In the genomic region with DNA sequence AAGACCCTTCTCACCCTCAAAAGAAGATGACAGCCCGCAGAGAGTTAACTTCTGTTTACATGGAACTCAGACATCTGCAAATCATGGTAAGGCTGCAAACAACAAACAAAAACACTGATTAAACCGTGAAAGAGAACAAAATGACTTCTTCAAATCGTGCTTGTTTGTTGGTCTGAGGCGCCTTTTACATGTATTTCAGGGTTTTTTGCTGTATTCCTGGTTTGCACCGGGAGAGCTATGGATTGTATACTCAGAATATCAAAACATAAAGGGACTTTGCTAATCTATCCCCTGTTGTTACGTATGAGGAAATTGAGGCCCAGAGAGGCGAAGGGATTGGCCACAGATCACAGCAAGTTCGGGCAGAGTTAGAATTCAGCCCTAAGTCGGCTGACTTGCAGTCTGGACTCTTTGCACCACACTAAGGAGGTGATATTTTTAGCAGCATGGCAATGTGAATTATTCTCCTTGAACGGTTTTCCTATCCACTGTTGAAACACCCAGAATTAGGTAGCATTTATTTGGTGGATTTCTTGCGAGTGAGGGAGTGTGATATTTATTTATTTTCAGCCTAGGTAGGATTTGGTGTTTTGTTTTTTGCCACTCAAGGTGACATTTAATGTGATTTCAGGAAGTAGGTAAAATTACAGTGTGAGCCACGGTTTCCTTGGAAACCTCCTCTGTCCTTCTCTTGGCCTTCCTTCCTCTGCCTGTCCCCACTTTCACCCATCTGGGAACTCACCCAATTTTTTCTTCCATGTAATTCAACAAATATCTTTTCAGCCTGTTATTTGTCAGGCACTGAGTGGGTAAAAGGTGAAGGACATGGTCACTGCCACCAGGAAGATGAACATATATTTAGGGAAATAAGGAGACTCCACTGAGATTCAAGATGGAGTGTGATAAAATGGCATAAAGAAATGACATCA, we compare ENCODE assay signal across 1 cellular context.
TF ChIP-seq lines count a peak whose summit lies in the region.

No MANE protein-coding gene starts in this region.

TF ChIP-seq in HepG2, 621 proteins besides CTCF, POLR2A, EP300 and RAD21 (continued from another document):
- TF ChIP-seq ZIK1 (CRISPR knock-in tag; IDR thresholded peaks at IDR 0.05; ENCODE audit: borderline replicate concordance, low read depth) = no peak
- no peak; the same call in 1 of the 2 replicates for TF ChIP-seq ZFP41 (CRISPR knock-in tag; IDR thresholded peaks at IDR 0.05; ENCODE audit: borderline replicate concordance)
- TF ChIP-seq, protein P1, sequence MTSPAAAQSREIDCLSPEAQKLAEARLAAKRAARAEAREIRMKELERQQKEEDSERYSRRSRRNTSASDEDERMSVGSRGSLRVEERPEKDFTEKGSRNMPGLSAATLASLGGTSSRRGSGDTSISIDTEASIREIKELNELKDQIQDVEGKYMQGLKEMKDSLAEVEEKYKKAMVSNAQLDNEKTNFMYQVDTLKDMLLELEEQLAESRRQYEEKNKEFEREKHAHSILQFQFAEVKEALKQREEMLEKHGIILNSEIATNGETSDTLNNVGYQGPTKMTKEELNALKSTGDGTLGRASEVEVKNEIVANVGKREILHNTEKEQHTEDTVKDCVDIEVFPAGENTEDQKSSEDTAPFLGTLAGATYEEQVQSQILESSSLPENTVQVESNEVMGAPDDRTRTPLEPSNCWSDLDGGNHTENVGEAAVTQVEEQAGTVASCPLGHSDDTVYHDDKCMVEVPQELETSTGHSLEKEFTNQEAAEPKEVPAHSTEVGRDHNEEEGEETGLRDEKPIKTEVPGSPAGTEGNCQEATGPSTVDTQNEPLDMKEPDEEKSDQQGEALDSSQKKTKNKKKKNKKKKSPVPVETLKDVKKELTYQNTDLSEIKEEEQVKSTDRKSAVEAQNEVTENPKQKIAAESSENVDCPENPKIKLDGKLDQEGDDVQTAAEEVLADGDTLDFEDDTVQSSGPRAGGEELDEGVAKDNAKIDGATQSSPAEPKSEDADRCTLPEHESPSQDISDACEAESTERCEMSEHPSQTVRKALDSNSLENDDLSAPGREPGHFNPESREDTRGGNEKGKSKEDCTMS (CRISPR knock-in tag; conservative IDR thresholded peaks at IDR 0.05) = 0 out of 2 replicates have a peak, but pooled peaks have one; percentile 84
- TF ChIP-seq, protein P2, sequence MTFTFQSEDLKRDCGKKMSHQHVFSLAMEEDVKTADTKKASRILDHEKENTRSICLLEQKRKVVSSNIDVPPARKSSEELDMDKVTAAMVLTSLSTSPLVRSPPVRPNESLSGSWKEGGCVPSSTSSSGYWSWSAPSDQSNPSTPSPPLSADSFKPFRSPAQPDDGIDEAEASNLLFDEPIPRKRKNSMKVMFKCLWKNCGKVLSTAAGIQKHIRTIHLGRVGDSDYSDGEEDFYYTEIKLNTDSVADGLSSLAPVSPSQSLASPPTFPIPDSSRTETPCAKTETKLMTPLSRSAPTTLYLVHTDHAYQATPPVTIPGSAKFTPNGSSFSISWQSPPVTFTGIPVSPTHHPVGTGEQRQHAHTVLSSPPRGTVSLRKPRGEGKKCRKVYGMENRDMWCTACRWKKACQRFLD (CRISPR knock-in tag; IDR thresholded peaks at IDR 0.05; ENCODE audit: borderline replicate concordance) = no peak
- TF ChIP-seq, protein P3, sequence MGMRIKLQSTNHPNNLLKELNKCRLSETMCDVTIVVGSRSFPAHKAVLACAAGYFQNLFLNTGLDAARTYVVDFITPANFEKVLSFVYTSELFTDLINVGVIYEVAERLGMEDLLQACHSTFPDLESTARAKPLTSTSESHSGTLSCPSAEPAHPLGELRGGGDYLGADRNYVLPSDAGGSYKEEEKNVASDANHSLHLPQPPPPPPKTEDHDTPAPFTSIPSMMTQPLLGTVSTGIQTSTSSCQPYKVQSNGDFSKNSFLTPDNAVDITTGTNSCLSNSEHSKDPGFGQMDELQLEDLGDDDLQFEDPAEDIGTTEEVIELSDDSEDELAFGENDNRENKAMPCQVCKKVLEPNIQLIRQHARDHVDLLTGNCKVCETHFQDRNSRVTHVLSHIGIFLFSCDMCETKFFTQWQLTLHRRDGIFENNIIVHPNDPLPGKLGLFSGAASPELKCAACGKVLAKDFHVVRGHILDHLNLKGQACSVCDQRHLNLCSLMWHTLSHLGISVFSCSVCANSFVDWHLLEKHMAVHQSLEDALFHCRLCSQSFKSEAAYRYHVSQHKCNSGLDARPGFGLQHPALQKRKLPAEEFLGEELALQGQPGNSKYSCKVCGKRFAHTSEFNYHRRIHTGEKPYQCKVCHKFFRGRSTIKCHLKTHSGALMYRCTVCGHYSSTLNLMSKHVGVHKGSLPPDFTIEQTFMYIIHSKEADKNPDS (CRISPR knock-in tag; IDR thresholded peaks at IDR 0.05) = no peak
- no peak for TF ChIP-seq KDM5B (CRISPR knock-in tag; IDR thresholded peaks at IDR 0.05; ENCODE audit: borderline replicate concordance)
- TF ChIP-seq, protein P4, sequence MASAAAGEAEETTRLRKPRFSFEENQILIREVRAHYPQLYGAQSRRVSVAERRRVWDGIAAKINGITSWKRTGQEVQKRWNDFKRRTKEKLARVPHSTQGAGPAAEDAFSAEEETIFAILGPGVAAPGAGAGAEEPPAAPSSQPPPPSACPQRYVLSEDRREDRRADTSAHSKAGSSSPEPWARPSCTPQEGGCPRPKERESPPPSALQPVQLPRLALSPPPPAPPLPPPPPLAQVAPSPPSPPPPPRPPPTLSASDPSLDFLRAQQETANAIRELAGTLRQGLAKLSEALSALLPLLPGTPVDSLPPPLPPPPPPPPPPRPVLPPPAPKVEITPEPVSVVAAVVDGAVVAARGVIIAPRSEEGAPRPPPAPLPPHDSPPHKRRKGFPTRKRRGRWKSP (CRISPR knock-in tag; IDR thresholded peaks at IDR 0.05) = 0 out of 2 replicates have a peak, but pooled peaks have one; percentile 3
- TF ChIP-seq CBX1 (IDR thresholded peaks at IDR 0.05; ENCODE audit: low read depth) = no peak
- TF ChIP-seq NAIF1 (CRISPR knock-in tag; IDR thresholded peaks at IDR 0.05; ENCODE audit: borderline replicate concordance) = peak; percentile 87
- TF ChIP-seq ZNF891 (CRISPR knock-in tag; IDR thresholded peaks at IDR 0.05) = no peak
- 0 out of 2 replicates have a peak, but pooled peaks have one; percentile 12 for TF ChIP-seq NKX3-1 (CRISPR knock-in tag; IDR thresholded peaks at IDR 0.05)
- TF ChIP-seq BCL6 (CRISPR knock-in tag; IDR thresholded peaks at IDR 0.05) = no peak
- TF ChIP-seq NR2C2 (CRISPR knock-in tag; IDR thresholded peaks at IDR 0.05; ENCODE audit: borderline replicate concordance) = no peak
- 0 out of 2 replicates have a peak, but pooled peaks have one; percentile 37 for TF ChIP-seq ZSCAN30 (CRISPR knock-in tag; IDR thresholded peaks at IDR 0.05)
- 0 out of 2 replicates have a peak, but pooled peaks have one; percentile 3 for TF ChIP-seq ZNF430 (CRISPR knock-in tag; IDR thresholded peaks at IDR 0.05)
- no peak for TF ChIP-seq RFX5 (IDR thresholded peaks at IDR 0.05; ENCODE audit: low read depth, low read length)
- TF ChIP-seq ERF (CRISPR knock-in tag; IDR thresholded peaks at IDR 0.05) = no peak
- no peak; the same call in 1 of the 2 replicates for TF ChIP-seq SP140L (CRISPR knock-in tag; IDR thresholded peaks at IDR 0.05; ENCODE audit: borderline replicate concordance)
- no peak for TF ChIP-seq EZH2 (conservative IDR thresholded peaks at IDR 0.05; ENCODE audit: low read depth, low read length)
- peak; percentile 5; the same call in 1 of the 2 replicates for TF ChIP-seq PHF21A (CRISPR knock-in tag; IDR thresholded peaks at IDR 0.05)
- no peak; the same call in 1 of the 2 replicates for TF ChIP-seq KAT8 (CRISPR knock-in tag; IDR thresholded peaks at IDR 0.05)
- TF ChIP-seq, protein P5, sequence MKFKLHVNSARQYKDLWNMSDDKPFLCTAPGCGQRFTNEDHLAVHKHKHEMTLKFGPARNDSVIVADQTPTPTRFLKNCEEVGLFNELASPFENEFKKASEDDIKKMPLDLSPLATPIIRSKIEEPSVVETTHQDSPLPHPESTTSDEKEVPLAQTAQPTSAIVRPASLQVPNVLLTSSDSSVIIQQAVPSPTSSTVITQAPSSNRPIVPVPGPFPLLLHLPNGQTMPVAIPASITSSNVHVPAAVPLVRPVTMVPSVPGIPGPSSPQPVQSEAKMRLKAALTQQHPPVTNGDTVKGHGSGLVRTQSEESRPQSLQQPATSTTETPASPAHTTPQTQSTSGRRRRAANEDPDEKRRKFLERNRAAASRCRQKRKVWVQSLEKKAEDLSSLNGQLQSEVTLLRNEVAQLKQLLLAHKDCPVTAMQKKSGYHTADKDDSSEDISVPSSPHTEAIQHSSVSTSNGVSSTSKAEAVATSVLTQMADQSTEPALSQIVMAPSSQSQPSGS (CRISPR knock-in tag; IDR thresholded peaks at IDR 0.05) = no peak
- TF ChIP-seq, protein P6, sequence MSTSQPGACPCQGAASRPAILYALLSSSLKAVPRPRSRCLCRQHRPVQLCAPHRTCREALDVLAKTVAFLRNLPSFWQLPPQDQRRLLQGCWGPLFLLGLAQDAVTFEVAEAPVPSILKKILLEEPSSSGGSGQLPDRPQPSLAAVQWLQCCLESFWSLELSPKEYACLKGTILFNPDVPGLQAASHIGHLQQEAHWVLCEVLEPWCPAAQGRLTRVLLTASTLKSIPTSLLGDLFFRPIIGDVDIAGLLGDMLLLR (CRISPR knock-in tag; IDR thresholded peaks at IDR 0.05) = no peak
- TF ChIP-seq YEATS4 (CRISPR knock-in tag; IDR thresholded peaks at IDR 0.05; ENCODE audit: borderline replicate concordance) = peak; percentile 17; the same call in 1 of the 2 replicates
- no peak for TF ChIP-seq SRF (IDR thresholded peaks at IDR 0.05; ENCODE audit: low read depth, low read length)
- TF ChIP-seq ZNF7 (CRISPR knock-in tag; IDR thresholded peaks at IDR 0.05) = no peak
- no peak for TF ChIP-seq IRX3 (CRISPR knock-in tag; IDR thresholded peaks at IDR 0.05; ENCODE audit: borderline replicate concordance, low read depth)
- TF ChIP-seq, protein P7, sequence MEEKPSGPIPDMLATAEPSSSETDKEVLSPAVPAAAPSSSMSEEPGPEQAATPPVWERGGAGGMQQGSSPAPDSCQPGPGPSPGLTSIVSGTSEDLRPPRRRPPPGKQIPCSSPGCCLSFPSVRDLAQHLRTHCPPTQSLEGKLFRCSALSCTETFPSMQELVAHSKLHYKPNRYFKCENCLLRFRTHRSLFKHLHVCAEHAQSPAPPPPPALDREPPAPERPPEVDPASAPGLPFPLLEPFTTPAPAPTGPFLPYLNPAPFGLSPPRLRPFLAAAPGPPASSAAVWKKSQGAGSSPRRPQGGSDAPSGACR (CRISPR knock-in tag; IDR thresholded peaks at IDR 0.05) = no peak
- TF ChIP-seq ZNF569 (CRISPR knock-in tag; IDR thresholded peaks at IDR 0.05; ENCODE audit: borderline replicate concordance) = no peak
